ENCODE assay signal across 19 cellular contexts in the genomic region with DNA sequence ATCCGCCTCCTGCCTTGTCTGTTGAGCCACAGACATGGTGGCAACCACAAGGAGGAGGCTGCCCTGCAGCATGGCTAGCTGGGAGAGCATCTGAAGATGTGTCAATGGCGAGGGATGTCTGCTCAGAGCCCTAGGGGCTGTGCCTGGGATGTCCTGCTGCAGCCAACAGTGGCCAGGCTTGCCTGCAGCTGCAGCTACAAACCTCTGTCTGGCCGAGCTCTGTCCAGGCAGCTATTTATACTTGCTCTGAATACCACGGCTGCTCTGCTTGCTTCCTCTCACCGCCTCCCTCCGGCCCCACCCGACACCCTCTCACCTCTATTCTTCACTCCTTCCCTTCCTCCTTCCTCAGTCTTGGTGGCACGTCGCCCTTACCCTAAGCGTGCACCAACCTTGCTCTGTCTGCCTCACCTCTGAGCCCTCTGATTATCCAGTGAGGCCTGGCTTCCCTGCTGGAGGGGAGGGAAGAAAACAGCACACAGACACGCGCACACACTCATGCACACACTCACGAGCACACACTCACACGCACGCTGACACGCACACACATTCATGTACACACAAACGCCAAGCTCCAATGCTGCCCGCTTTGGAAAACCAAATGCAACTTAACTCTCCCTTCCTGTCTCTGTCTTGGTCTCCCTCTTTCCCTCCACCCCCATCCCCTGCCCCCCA. TPM values are rescaled to one million over a fixed set of nuclear protein-coding genes. Genes with fewer than 3 reads are reported as not detected.
DNase-seq lines count a peak whose midpoint lies in the region; ATAC-seq and TF ChIP-seq lines count a peak whose summit lies in the region.
"Had no signal": no experiment of that assay in that cellular context is flagged by ENCODE, and none has a peak within 500 bp of the region (broad histone marks: within the 10 kb centered on the region; RNA-seq: fewer than 3 reads in every experiment).

A gene with protein sequence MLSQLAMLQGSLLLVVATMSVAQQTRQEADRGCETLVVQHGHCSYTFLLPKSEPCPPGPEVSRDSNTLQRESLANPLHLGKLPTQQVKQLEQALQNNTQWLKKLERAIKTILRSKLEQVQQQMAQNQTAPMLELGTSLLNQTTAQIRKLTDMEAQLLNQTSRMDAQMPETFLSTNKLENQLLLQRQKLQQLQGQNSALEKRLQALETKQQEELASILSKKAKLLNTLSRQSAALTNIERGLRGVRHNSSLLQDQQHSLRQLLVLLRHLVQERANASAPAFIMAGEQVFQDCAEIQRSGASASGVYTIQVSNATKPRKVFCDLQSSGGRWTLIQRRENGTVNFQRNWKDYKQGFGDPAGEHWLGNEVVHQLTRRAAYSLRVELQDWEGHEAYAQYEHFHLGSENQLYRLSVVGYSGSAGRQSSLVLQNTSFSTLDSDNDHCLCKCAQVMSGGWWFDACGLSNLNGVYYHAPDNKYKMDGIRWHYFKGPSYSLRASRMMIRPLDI (minus strand): TSS at position 210 of the 675 bp plus-strand sequence. CDS start 120 bp downstream, at position 90.

- H3K27me3 Mint-ChIP-seq in CD14-positive monocyte (ENCODE audit: low read depth in 3 of 3), result peaks cover 5 to 24% (median 22%) of the 10 kb centered on the region in 3 donors
- peaks cover 22% of the 10 kb centered on the region for H3K27me3 Mint-ChIP-seq in stimulated activated naive CD8-positive, alpha-beta T cell treated with anti-CD3 and anti-CD28 coated beads, Interleukin-15, amount 100 ng/mL, for 72 hours

- DNase-seq in CD14-positive monocyte (ENCODE audit: low spot score) (no peak), KBM-7 (peak; percentile 5), left cardiac atrium (no peak), posterior vena cava (ENCODE audit: low spot score) (peak; percentile 62), COLO668 (lab: John Stamatoyannopoulos, UW; ENCODE audit: unreplicated experiment) (no peak)
- DNase-seq in stimulated activated naive CD8-positive, alpha-beta T cell treated with anti-CD3 and anti-CD28 coated beads, Interleukin-15, amount 100 ng/mL, for 72 hours, result no peak
- DNase-seq: activated CD8-positive, alpha-beta T cell treated with anti-CD3 and anti-CD28 coated beads, Interleukin-2, amount 10 ng/mL, durations not matched to agents 7 days and 5 days; activated naive CD8-positive, alpha-beta T cell treated with anti-CD3 and anti-CD28 coated beads, Interleukin-2, amount 10 ng/mL, durations not matched to agents 7 days and 5 days; BE2C; esophagus squamous epithelium; GOT3; NCI-H1105 treated with DMSO at 0.1 percent for 48 hours; NCI-H2171; RPMI8226; SW 1271 had no signal

- H3K4me1 Mint-ChIP-seq in CD14-positive monocyte, result peaks cover 57% of the 10 kb centered on the region
- peaks cover 14% of the 10 kb centered on the region for H3K4me1 Mint-ChIP-seq in stimulated activated naive CD8-positive, alpha-beta T cell treated with anti-CD3 and anti-CD28 coated beads, Interleukin-15, amount 100 ng/mL, for 72 hours

- H3K27ac Mint-ChIP-seq in CD14-positive monocyte, result peak within 1 kb of the TSS in 5 of 7 donors; percentile 11 to 62 (median 36)
- H3K27ac Mint-ChIP-seq in stimulated activated naive CD8-positive, alpha-beta T cell treated with anti-CD3 and anti-CD28 coated beads, Interleukin-15, amount 100 ng/mL, for 72 hours, result no peak within 1 kb of the TSS
- H3K27ac Mint-ChIP-seq: activated CD8-positive, alpha-beta T cell treated with anti-CD3 and anti-CD28 coated beads, Interleukin-2, amount 10 ng/mL, durations not matched to agents 7 days and 5 days; activated naive CD8-positive, alpha-beta T cell treated with anti-CD3 and anti-CD28 coated beads, Interleukin-2, amount 10 ng/mL, durations not matched to agents 7 days and 5 days had no signal

- H3K4me3 Mint-ChIP-seq in CD14-positive monocyte, result peak within 1 kb of the TSS in 1 of 2 donors; percentile 56
- no peak within 1 kb of the TSS for H3K4me3 Mint-ChIP-seq in stimulated activated naive CD8-positive, alpha-beta T cell treated with anti-CD3 and anti-CD28 coated beads, Interleukin-15, amount 100 ng/mL, for 72 hours
- H3K4me3 Mint-ChIP-seq: activated CD8-positive, alpha-beta T cell treated with anti-CD3 and anti-CD28 coated beads, Interleukin-2, amount 10 ng/mL, durations not matched to agents 7 days and 5 days; activated naive CD8-positive, alpha-beta T cell treated with anti-CD3 and anti-CD28 coated beads, Interleukin-2, amount 10 ng/mL, durations not matched to agents 7 days and 5 days had no signal

- TF ChIP-seq POLR2A in GM18505 (IDR thresholded peaks at IDR 0.05; ENCODE audit: borderline replicate concordance, extremely low read depth, insufficient read depth, insufficient read length), result no peak

- intact Hi-C loops in CD14-positive monocyte (cut with micrococcal nuclease), result no loop called here
- intact Hi-C loops in left cardiac atrium (cut with DNase I), result no loop called here
- intact Hi-C loops in posterior vena cava (cut with DNase I), result no loop called here

- ATAC-seq in left cardiac atrium (peak; percentile 35 to 74), HG03342 (IDR thresholded peaks at IDR 0.05; ENCODE audit: unreplicated experiment) (no peak), GM18505 (IDR thresholded peaks at IDR 0.05; ENCODE audit: unreplicated experiment) (no peak)
- no peak for ATAC-seq in stimulated activated naive CD8-positive, alpha-beta T cell treated with anti-CD3 and anti-CD28 coated beads, Interleukin-15, amount 100 ng/mL, for 72 hours
- ATAC-seq: activated CD8-positive, alpha-beta T cell treated with anti-CD3 and anti-CD28 coated beads, Interleukin-2, amount 10 ng/mL, durations not matched to agents 7 days and 5 days had no signal

- no peak for TF ChIP-seq CTCF in CD14-positive monocyte (IDR thresholded peaks at IDR 0.05)

- no peaks in the 10 kb centered on the region for H3K36me3 Mint-ChIP-seq in CD14-positive monocyte
- H3K36me3 Mint-ChIP-seq: activated naive CD8-positive, alpha-beta T cell treated with anti-CD3 and anti-CD28 coated beads, Interleukin-2, amount 10 ng/mL, durations not matched to agents 7 days and 5 days had no signal

- peaks cover 0 to 3% (median 0%) of the 10 kb centered on the region in 7 donors for H3K9me3 Mint-ChIP-seq in CD14-positive monocyte
- no peaks in the 10 kb centered on the region for H3K9me3 Mint-ChIP-seq in stimulated activated naive CD8-positive, alpha-beta T cell treated with anti-CD3 and anti-CD28 coated beads, Interleukin-15, amount 100 ng/mL, for 72 hours
- H3K9me3 Mint-ChIP-seq: activated naive CD8-positive, alpha-beta T cell treated with anti-CD3 and anti-CD28 coated beads, Interleukin-2, amount 10 ng/mL, durations not matched to agents 7 days and 5 days had no signal

- in situ Hi-C loops in KBM-7 (cut with MboI; ENCODE audit: low pct_unique_long_range_greater_than_20kb, low sequenced_read_pairs), result no loop called here

RNA-seq across cellular contexts. Expression of the gene that starts here (rescaled TPM):
- under 1 TPM in 1 of 2 donors, not detected in 1; 0.14 TPM for polyA plus RNA-seq in CD14-positive monocyte
- under 1 TPM in 1 of 2 donors, not detected in 1; 0.27 TPM for total RNA-seq in left cardiac atrium
- total RNA-seq in posterior vena cava, result 1 to 10 TPM in 1 of 2 donors, under 1 TPM in 1; 0.24 to 1.1 TPM
- total RNA-seq: activated CD8-positive, alpha-beta T cell treated with anti-CD3 and anti-CD28 coated beads, Interleukin-2, amount 10 ng/mL, durations not matched to agents 7 days and 5 days; activated naive CD8-positive, alpha-beta T cell treated with anti-CD3 and anti-CD28 coated beads, Interleukin-2, amount 10 ng/mL, durations not matched to agents 7 days and 5 days; kidney epithelial cell; osteocyte had no signal

Comparison
In these comparisons a context has a peak if more than half of its experiments do, and no peak if none do; other contexts are left out.
1. Peak in ATAC-seq in left cardiac atrium; RNA of the gene not detected or under 1 TPM.
2. DNase-seq: peak in KBM-7 (single experiment) and posterior vena cava (single experiment); none in CD14-positive monocyte (single experiment), left cardiac atrium (single experiment), stimulated activated naive CD8-positive, alpha-beta T cell treated with anti-CD3 and anti-CD28 coated beads, Interleukin-15, amount 100 ng/mL, for 72 hours (0 of 2) and COLO668 (single experiment).
3. H3K27ac Mint-ChIP-seq: peak in CD14-positive monocyte (5 of 7); none in stimulated activated naive CD8-positive, alpha-beta T cell treated with anti-CD3 and anti-CD28 coated beads, Interleukin-15, amount 100 ng/mL, for 72 hours (0 of 2).